In genomic region chr10:111076191-111076681, GRCh38 we compare ENCODE assay signal across 8 cellular contexts. TPM values are rescaled to one million over a fixed set of nuclear protein-coding genes. Genes with fewer than 3 reads are reported as not detected.
DNase-seq lines count a peak whose midpoint lies in the region; ATAC-seq and TF ChIP-seq lines count a peak whose summit lies in the region.

No MANE protein-coding gene starts in this region.

- ATAC-seq in GM18505 (IDR thresholded peaks at IDR 0.05; ENCODE audit: unreplicated experiment) (peak; percentile 76), HG03025 (IDR thresholded peaks at IDR 0.05; ENCODE audit: low FRiP score, unreplicated experiment) (peak; percentile 72)
- ATAC-seq in activated CD8-positive, alpha-beta T cell treated with anti-CD3 and anti-CD28 coated beads, Interleukin-2, amount 10 ng/mL, durations not matched to agents 7 days and 5 days, result peak; percentile 80

- peaks cover 12% of the 10 kb centered on the region for H3K4me1 Mint-ChIP-seq in activated CD8-positive, alpha-beta T cell treated with anti-CD3 and anti-CD28 coated beads, Interleukin-2, amount 10 ng/mL, durations not matched to agents 7 days and 5 days (ENCODE audit: low read depth)

- H3K27ac ChIP-seq in esophagus (ENCODE audit: low read depth in 2 of 2, low read length in 1 of 2), result no peak overlapping the region
- no peak overlapping the region for H3K27ac ChIP-seq in muscle layer of colon (ENCODE audit: low read depth, low read length)
- H3K27ac ChIP-seq in stomach smooth muscle (ENCODE audit: low read length), result no peak overlapping the region

- H3K4me3 ChIP-seq in esophagus (ENCODE audit: low read depth in 1 of 2, low read length in 2 of 2) (peak overlapping the region; percentile 42 to 46), muscle layer of colon (ENCODE audit: low read depth in 1 of 2, low read length in 2 of 2) (peak overlapping the region; percentile 31 to 63), stomach smooth muscle (ENCODE audit: low read length in 2 of 2) (peak overlapping the region; percentile 55 to 74)

- WGBS in esophagus, 2 donors, result 1% methylated on average over 39 of the region's 39 CpGs

- H3K27me3 Mint-ChIP-seq in activated CD8-positive, alpha-beta T cell treated with anti-CD3 and anti-CD28 coated beads, Interleukin-2, amount 10 ng/mL, durations not matched to agents 7 days and 5 days (ENCODE audit: low read depth), result peaks cover 74% of the 10 kb centered on the region

- H3K9ac ChIP-seq in muscle layer of colon (ENCODE audit: low read length) (no peak overlapping the region), stomach smooth muscle (ENCODE audit: low read length in 2 of 2) (peak overlapping the region in 1 of 2 donors; percentile 21)

- H3K9me3 Mint-ChIP-seq in activated CD8-positive, alpha-beta T cell treated with anti-CD3 and anti-CD28 coated beads, Interleukin-2, amount 10 ng/mL, durations not matched to agents 7 days and 5 days (ENCODE audit: insufficient read depth), result no peaks in the 10 kb centered on the region

- H3K4me3 Mint-ChIP-seq in activated CD8-positive, alpha-beta T cell treated with anti-CD3 and anti-CD28 coated beads, Interleukin-2, amount 10 ng/mL, durations not matched to agents 7 days and 5 days, result peak overlapping the region; percentile 50

- H3K4me1 ChIP-seq in esophagus (ENCODE audit: control insufficient read depth in 2 of 2, insufficient read depth in 2 of 2, low read length in 1 of 2) (peaks cover 12 to 13% of the 10 kb centered on the region in 2 donors), muscle layer of colon (ENCODE audit: insufficient read depth, low read length) (no peaks in the 10 kb centered on the region), stomach smooth muscle (ENCODE audit: control insufficient read depth, insufficient read depth, low read length) (peaks cover 28% of the 10 kb centered on the region)

- DNase-seq in AG08396 (ENCODE audit: low spot score), result peak; percentile 81
- peak; percentile 72 for DNase-seq in NCI-H345 (lab: John Stamatoyannopoulos, UW)
- peak; percentile 60 for DNase-seq in activated CD8-positive, alpha-beta T cell treated with anti-CD3 and anti-CD28 coated beads, Interleukin-2, amount 10 ng/mL, durations not matched to agents 7 days and 5 days

- peaks cover 0 to 10% of the 10 kb centered on the region in 2 donors for H3K9me3 ChIP-seq in esophagus (ENCODE audit: control insufficient read depth in 2 of 2, insufficient read depth in 1 of 2, low read depth in 1 of 2, low read length in 1 of 2)
- no peaks in the 10 kb centered on the region for H3K9me3 ChIP-seq in muscle layer of colon (ENCODE audit: low read length)
- peaks cover 0 to 2% of the 10 kb centered on the region in 2 donors for H3K9me3 ChIP-seq in stomach smooth muscle (ENCODE audit: control insufficient read depth in 2 of 2, low read length in 2 of 2)

- no peak overlapping the region for H3K27ac Mint-ChIP-seq in activated CD8-positive, alpha-beta T cell treated with anti-CD3 and anti-CD28 coated beads, Interleukin-2, amount 10 ng/mL, durations not matched to agents 7 days and 5 days

- TF ChIP-seq POLR2A in GM18505 (IDR thresholded peaks at IDR 0.05; ENCODE audit: borderline replicate concordance, extremely low read depth, insufficient read depth, insufficient read length), result no peak

- POLR2A ChIA-PET in activated CD8-positive, alpha-beta T cell treated with anti-CD3 and anti-CD28 coated beads, Interleukin-2, amount 10 ng/mL, durations not matched to agents 7 days and 5 days (lab: Charles Lee), result interaction anchor here (1.0 kb wide), 1 partner anchor 158 kb away, joined by 3 read pairs; no protein-coding TSS in a partner anchor

- H3K27me3 ChIP-seq in esophagus (ENCODE audit: control insufficient read depth in 1 of 2, insufficient read depth in 2 of 2, low read length in 2 of 2), result peaks cover 3 to 6% of the 10 kb centered on the region in 2 donors
- peaks cover 18 to 70% of the 10 kb centered on the region in 2 donors for H3K27me3 ChIP-seq in muscle layer of colon (ENCODE audit: control insufficient read depth in 1 of 2, insufficient read depth in 2 of 2, low read length in 2 of 2)
- peaks cover 43 to 57% of the 10 kb centered on the region in 2 donors for H3K27me3 ChIP-seq in stomach smooth muscle (ENCODE audit: control insufficient read depth in 1 of 2, insufficient read depth in 2 of 2, low read length in 2 of 2)

- H3K36me3 Mint-ChIP-seq in activated CD8-positive, alpha-beta T cell treated with anti-CD3 and anti-CD28 coated beads, Interleukin-2, amount 10 ng/mL, durations not matched to agents 7 days and 5 days (ENCODE audit: low read depth), result peaks cover 2% of the 10 kb centered on the region

- H3K36me3 ChIP-seq in esophagus (ENCODE audit: control insufficient read depth in 2 of 2, insufficient read depth in 2 of 2, low read length in 1 of 2) (no peaks in the 10 kb centered on the region), muscle layer of colon (ENCODE audit: insufficient read depth, low read length) (no peaks in the 10 kb centered on the region), stomach smooth muscle (ENCODE audit: control insufficient read depth in 2 of 2, insufficient read depth in 2 of 2, low read length in 2 of 2) (no peaks in the 10 kb centered on the region)

- CTCF ChIA-PET in activated CD8-positive, alpha-beta T cell treated with anti-CD3 and anti-CD28 coated beads, Interleukin-2, amount 10 ng/mL, durations not matched to agents 7 days and 5 days (lab: Charles Lee), result interaction anchor here (0.6 to 2.3 kb wide), 20 partner anchors 10 to 1061 kb away, joined by 3 to 8 read pairs (median 4); no protein-coding TSS in a partner anchor

RNA-seq across cellular contexts. Expression of gene ADRA2A, which starts 0.6 kb away (rescaled TPM):
- total RNA-seq in activated CD8-positive, alpha-beta T cell treated with anti-CD3 and anti-CD28 coated beads, Interleukin-2, amount 10 ng/mL, durations not matched to agents 7 days and 5 days, result not detected
- polyA plus RNA-seq in esophagus, result under 1 TPM; 0.08 to 0.51 TPM
